Comparison of ENCODE assay signal across 23 cellular contexts in genomic region chr1:43956234-43956633, GRCh38. TPM values are rescaled to one million over a fixed set of nuclear protein-coding genes. Genes with fewer than 3 reads are reported as not detected.
DNase-seq lines count a peak whose midpoint lies in the region; ATAC-seq, FAIRE-seq and TF ChIP-seq lines count a peak whose summit lies in the region.
"Had no signal": no experiment of that assay in that cellular context is flagged by ENCODE, and none has a peak within 500 bp of the region (broad histone marks: within the 10 kb centered on the region; RNA-seq: fewer than 3 reads in every experiment).

No MANE protein-coding gene starts in this region.

- peaks cover 21% of the 10 kb centered on the region for H3K36me3 Mint-ChIP-seq in chondrocyte (ENCODE audit: low read depth)

- H3K27me3 Mint-ChIP-seq in chondrocyte (ENCODE audit: low read depth), result no peaks in the 10 kb centered on the region
- H3K27me3 Mint-ChIP-seq: B cell; CD4-positive, CD25-positive, alpha-beta regulatory T cell had no signal

- H3K4me1 Mint-ChIP-seq in chondrocyte (ENCODE audit: low read depth), result no peaks in the 10 kb centered on the region
- H3K4me1 Mint-ChIP-seq: B cell had no signal

- no peak overlapping the region for H3K27ac Mint-ChIP-seq in chondrocyte (ENCODE audit: unreplicated experiment)
- H3K27ac Mint-ChIP-seq: B cell; CD8-positive, alpha-beta T cell; GM23338; HFFc6 had no signal

- no peaks in the 10 kb centered on the region for H3K9me3 Mint-ChIP-seq in chondrocyte (ENCODE audit: low read depth)
- H3K9me3 Mint-ChIP-seq: CD4-positive, CD25-positive, alpha-beta regulatory T cell; CD8-positive, alpha-beta T cell; GM23338; HFFc6 had no signal

- peak overlapping the region; percentile 66; the same call in 1 of the 2 replicates for H3K27ac ChIP-seq in RWPE1
- H3K27ac ChIP-seq in layer of hippocampus (ENCODE audit: low read depth, low read length), result peak overlapping the region; percentile 98
- H3K27ac ChIP-seq: 22Rv1, BLaER1, C4-2B had no signal

- DNase-seq in RWPE1 (ENCODE audit: low spot score) (no peak), chondrocyte (ENCODE audit: low spot score) (peak; percentile 67), urothelium cell line (ENCODE audit: low spot score) (no peak), OCI-M2 (lab: John Stamatoyannopoulos, UW; ENCODE audit: unreplicated experiment) (no peak)
- DNase-seq: Caco-2; CD4-positive, CD25-positive, alpha-beta regulatory T cell; CD8-positive, alpha-beta T cell; DMS153; DMS79; EL; GDM1; HFFc6 had no signal

- no peak overlapping the region for H3K4me3 Mint-ChIP-seq in chondrocyte (ENCODE audit: unreplicated experiment)
- H3K4me3 Mint-ChIP-seq: B cell; CD4-positive, CD25-positive, alpha-beta regulatory T cell; CD8-positive, alpha-beta T cell; GM23338; HFFc6 had no signal

- TF ChIP-seq CTCF in RWPE1 (conservative IDR thresholded peaks at IDR 0.05; ENCODE audit: low read depth) (no peak), chondrocyte (IDR thresholded peaks at IDR 0.05) (no peak)

- ATAC-seq in HG03196 (IDR thresholded peaks at IDR 0.05; ENCODE audit: unreplicated experiment), result no peak
- ATAC-seq in GM19328 (IDR thresholded peaks at IDR 0.05; ENCODE audit: unreplicated experiment), result no peak
- ATAC-seq: CD8-positive, alpha-beta T cell; GM12878; GM23338 had no signal

- FAIRE-seq in urothelium cell line (lab: Jason Lieb, UNC), result peak; percentile 17
- FAIRE-seq: A204.1, GM12878, GM19239 had no signal

- POLR2A ChIA-PET in RWPE1 (lab: Yijun Ruan, JAX; ENCODE audit: low non-redundant PET), result no interaction called here

- CTCF ChIA-PET in RWPE1 (lab: Yijun Ruan, JAX), result no interaction called here

- no peaks in the 10 kb centered on the region for H3K27me3 ChIP-seq in layer of hippocampus (ENCODE audit: control insufficient read depth, insufficient read depth, low read length)
- H3K27me3 ChIP-seq: BLaER1 had no signal

RNA-seq across cellular contexts. Expression of gene IPO13, which starts 9.5 kb away (rescaled TPM):
- 33.4 to 39.2 TPM (median 38.8 TPM) in 3 replicates for total RNA-seq in chondrocyte

RNA-seq across cellular contexts. Expression of gene DPH2, which starts 13.6 kb away (rescaled TPM):
- total RNA-seq in chondrocyte, result 22.2 to 27.3 TPM (median 22.4 TPM) in 3 replicates

RNA-seq across cellular contexts. Expression of gene ATP6V0B, which starts 18.5 kb away (rescaled TPM):
- 112 to 123 TPM (median 122 TPM) in 3 replicates for total RNA-seq in chondrocyte

RNA-seq across cellular contexts. Expression of gene ARTN, which starts 22.6 kb away (rescaled TPM):
- total RNA-seq in chondrocyte, result 0.50 to 1.6 TPM (median 0.69 TPM) in 3 replicates
- total RNA-seq: Caco-2 had no signal

RNA-seq across cellular contexts. Expression of gene B4GALT2, which starts 22.8 kb away (rescaled TPM):
- total RNA-seq in chondrocyte, result 94.8 to 109 TPM (median 99.4 TPM) in 3 replicates
